In the genomic region with DNA sequence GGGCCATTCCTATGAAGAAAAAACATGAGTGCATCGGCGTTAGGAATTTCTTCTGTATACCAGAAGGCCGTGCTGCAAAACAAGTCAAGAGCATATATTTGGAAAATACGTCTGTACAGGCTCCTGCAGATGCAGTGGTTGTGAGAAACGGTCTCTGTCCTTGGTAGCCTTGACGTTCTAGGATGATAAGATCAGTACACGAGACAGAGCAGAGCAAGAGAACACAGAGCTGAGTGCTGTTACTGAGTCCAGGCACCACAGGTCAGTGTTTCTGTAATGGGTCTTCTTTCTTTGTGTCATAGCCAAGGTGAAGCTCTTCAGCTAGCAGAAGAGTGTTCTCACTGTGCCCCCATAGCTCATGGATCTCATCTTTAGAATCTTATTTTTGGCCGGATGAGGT, we compare ENCODE assay signal across 1 cellular context.
TF ChIP-seq lines count a peak whose summit lies in the region.

No MANE protein-coding gene starts in this region.

TF ChIP-seq in HEK293T, 16 proteins besides CTCF, POLR2A, EP300 and RAD21:
- no peak for TF ChIP-seq FOXM1 (IDR thresholded peaks at IDR 0.05; ENCODE audit: borderline replicate concordance)
- TF ChIP-seq CTBP1 (IDR thresholded peaks at IDR 0.05; ENCODE audit: borderline replicate concordance), result no peak
- no peak for TF ChIP-seq NFRKB (IDR thresholded peaks at IDR 0.05)
- no peak for TF ChIP-seq TARDBP (IDR thresholded peaks at IDR 0.05)
- TF ChIP-seq ZNF384 (IDR thresholded peaks at IDR 0.05), result no peak
- no peak for TF ChIP-seq SUZ12 (IDR thresholded peaks at IDR 0.05)
- TF ChIP-seq ARNT (IDR thresholded peaks at IDR 0.05), result no peak
- no peak for TF ChIP-seq PKNOX1 (IDR thresholded peaks at IDR 0.05)
- no peak for TF ChIP-seq SP1 (IDR thresholded peaks at IDR 0.05)
- TF ChIP-seq HDGF (IDR thresholded peaks at IDR 0.05; ENCODE audit: borderline replicate concordance), result no peak
- no peak for TF ChIP-seq LEF1 (IDR thresholded peaks at IDR 0.05; ENCODE audit: borderline replicate concordance)
- no peak for TF ChIP-seq FOXK2 (IDR thresholded peaks at IDR 0.05)
- no peak for TF ChIP-seq L3MBTL2 (conservative IDR thresholded peaks at IDR 0.05)
- no peak for TF ChIP-seq FOXA1 (IDR thresholded peaks at IDR 0.05)
